In the genomic region with DNA sequence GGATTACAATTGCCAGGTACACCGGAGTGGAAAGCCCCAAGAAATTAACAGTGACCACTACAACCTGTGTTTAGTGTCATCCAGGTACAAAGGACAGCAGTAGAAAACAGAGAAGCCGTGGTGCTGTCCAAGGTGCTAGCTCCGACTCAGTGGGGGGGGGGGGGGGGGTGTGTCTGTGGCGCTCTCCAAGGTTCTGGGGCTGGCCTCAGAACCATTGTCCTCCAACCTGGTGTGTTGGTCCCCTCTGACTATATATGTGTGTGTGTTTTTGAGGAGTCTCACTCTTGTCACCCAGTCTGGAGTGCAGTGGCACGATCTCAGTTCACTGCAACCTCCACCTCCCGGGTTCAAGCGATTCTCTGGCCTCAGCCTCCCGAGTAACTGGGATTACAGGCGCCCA, we compare ENCODE assay signal across 8 cellular contexts. TPM values are rescaled to one million over a fixed set of nuclear protein-coding genes. Genes with fewer than 3 reads are reported as not detected.
A peak's percentile ranks its signal among the peaks of the same experiment; 100 is the strongest.
DNase-seq lines count a peak whose midpoint lies in the region; ATAC-seq lines count a peak whose summit lies in the region.

No MANE protein-coding gene starts in this region.

- intact Hi-C loops in activated naive CD4-positive, alpha-beta T cell treated with anti-CD3 and anti-CD28 coated beads for 36 hours (cut with micrococcal nuclease) = no loop called here

- H3K36me3 Mint-ChIP-seq in activated naive CD4-positive, alpha-beta T cell treated with anti-CD3 and anti-CD28 coated beads for 36 hours (ENCODE audit: low read depth) = no peaks in the 10 kb centered on the region
- H3K36me3 Mint-ChIP-seq in memory B cell = peaks cover 16% of the 10 kb centered on the region

- no peaks in the 10 kb centered on the region for H3K9me3 Mint-ChIP-seq in activated naive CD4-positive, alpha-beta T cell treated with anti-CD3 and anti-CD28 coated beads for 36 hours
- H3K9me3 Mint-ChIP-seq in memory B cell = no peaks in the 10 kb centered on the region

- peaks cover 4% of the 10 kb centered on the region for H3K4me1 Mint-ChIP-seq in activated naive CD4-positive, alpha-beta T cell treated with anti-CD3 and anti-CD28 coated beads for 36 hours (ENCODE audit: low read depth)
- peaks cover 3% of the 10 kb centered on the region for H3K4me1 Mint-ChIP-seq in memory B cell

- H3K27ac Mint-ChIP-seq in activated naive CD4-positive, alpha-beta T cell treated with anti-CD3 and anti-CD28 coated beads for 36 hours = no peak overlapping the region
- H3K27ac Mint-ChIP-seq in memory B cell = no peak overlapping the region

- CTCF ChIA-PET in activated naive CD4-positive, alpha-beta T cell treated with anti-CD3 and anti-CD28 coated beads for 36 hours (lab: Charles Lee) = no interaction called here

- DNase-seq in CMK (ENCODE audit: low read depth) (peak; percentile 3), MV-4-11 (lab: John Stamatoyannopoulos, UW) (peak; percentile 5), memory B cell (ENCODE audit: low spot score in 2 of 2) (peak; percentile 21 to 38)
- peak; percentile 41 for DNase-seq in activated naive CD4-positive, alpha-beta T cell treated with anti-CD3 and anti-CD28 coated beads for 36 hours

- peak; percentile 51 for ATAC-seq in memory B cell (ENCODE audit: low read depth)
- no peak for ATAC-seq in HG02623 (IDR thresholded peaks at IDR 0.05; ENCODE audit: unreplicated experiment)
- no peak for ATAC-seq in HG02852 (IDR thresholded peaks at IDR 0.05; ENCODE audit: unreplicated experiment)
- no peak for ATAC-seq in GM21526 (IDR thresholded peaks at IDR 0.05; ENCODE audit: low FRiP score, unreplicated experiment)
- no peak for ATAC-seq in HG02970 (IDR thresholded peaks at IDR 0.05; ENCODE audit: low FRiP score, unreplicated experiment)

- H3K27me3 Mint-ChIP-seq in activated naive CD4-positive, alpha-beta T cell treated with anti-CD3 and anti-CD28 coated beads for 36 hours (ENCODE audit: low read depth) = no peaks in the 10 kb centered on the region
- H3K27me3 Mint-ChIP-seq in memory B cell = no peaks in the 10 kb centered on the region

- no peak overlapping the region for H3K4me3 Mint-ChIP-seq in activated naive CD4-positive, alpha-beta T cell treated with anti-CD3 and anti-CD28 coated beads for 36 hours
- no peak overlapping the region for H3K4me3 Mint-ChIP-seq in memory B cell

RNA-seq across cellular contexts. Expression of gene ZNF23, which starts 5.8 kb away (rescaled TPM):
- total RNA-seq in activated naive CD4-positive, alpha-beta T cell treated with anti-CD3 and anti-CD28 coated beads for 36 hours = 1 to 10 TPM; 6.9 to 7.1 TPM

RNA-seq across cellular contexts. Expression of gene ZNF19, which starts 21.3 kb away (rescaled TPM):
- 1 to 10 TPM; 1.2 to 1.6 TPM for total RNA-seq in activated naive CD4-positive, alpha-beta T cell treated with anti-CD3 and anti-CD28 coated beads for 36 hours

RNA-seq across cellular contexts. Expression of gene TLE7, which starts 26.0 kb away (rescaled TPM):
- total RNA-seq in activated naive CD4-positive, alpha-beta T cell treated with anti-CD3 and anti-CD28 coated beads for 36 hours = not detected

RNA-seq across cellular contexts. Expression of gene CHST4, which starts 58.4 kb away (rescaled TPM):
- not detected for total RNA-seq in activated naive CD4-positive, alpha-beta T cell treated with anti-CD3 and anti-CD28 coated beads for 36 hours
